1 cellular context compared by ENCODE assay signal in genomic region chr19:18254546-18255500, GRCh38.
TF ChIP-seq lines count a peak whose summit lies in the region.

No MANE protein-coding gene starts in this region.

TF ChIP-seq in GM12878, 131 proteins besides CTCF, POLR2A, EP300 and RAD21:
- TF ChIP-seq TCF3 (IDR thresholded peaks at IDR 0.05; ENCODE audit: borderline replicate concordance, insufficient read depth, low read depth, low read length) (peak; percentile 81; the same call in 1 of the 2 replicates), CBX5 (IDR thresholded peaks at IDR 0.05; ENCODE audit: low read depth) (no peak), ZNF622 (IDR thresholded peaks at IDR 0.05) (no peak), SRF (IDR thresholded peaks at IDR 0.05; ENCODE audit: low read depth in 2 of 2, low read length in 2 of 2) (no peak), TAF1 (IDR thresholded peaks at IDR 0.05; ENCODE audit: borderline replicate concordance, low read depth, low read length) (no peak), SPI1 (IDR thresholded peaks at IDR 0.05; ENCODE audit: borderline replicate concordance, insufficient read depth, low read depth, low read length) (peak; percentile 56), MTA3 (IDR thresholded peaks at IDR 0.05; ENCODE audit: borderline replicate concordance, low read length) (no peak), RUNX3 (IDR thresholded peaks at IDR 0.05; ENCODE audit: low read length) (no peak), MAX (IDR thresholded peaks at IDR 0.05; ENCODE audit: low read depth, low read length) (no peak), TCF12 (IDR thresholded peaks at IDR 0.05; ENCODE audit: low read depth, low read length) (peak; percentile 85), RELA (IDR thresholded peaks at IDR 0.05; ENCODE audit: borderline replicate concordance, partially characterized antibody) (no peak)
